Comparison of ENCODE assay signal across 18 cellular contexts in genomic region chr3:58722526-58722925, GRCh38. TPM values are rescaled to one million over a fixed set of nuclear protein-coding genes. Genes with fewer than 3 reads are reported as not detected.
A peak's percentile ranks its signal among the peaks of the same experiment; 100 is the strongest.
DNase-seq lines count a peak whose midpoint lies in the region; ATAC-seq and TF ChIP-seq lines count a peak whose summit lies in the region.
"Had no signal": no experiment of that assay in that cellular context is flagged by ENCODE, and none has a peak within 500 bp of the region (broad histone marks: within the 10 kb centered on the region; RNA-seq: fewer than 3 reads in every experiment).

No MANE protein-coding gene starts in this region.

- intact Hi-C loops in left colon (cut with DNase I, micrococcal nuclease) = no loop called here
- intact Hi-C loops in sigmoid colon (cut with DNase I) = no loop called here

- peak; percentile 1 for DNase-seq in EH (ENCODE audit: low read depth)
- peak; percentile 61 for DNase-seq in NCI-H146 treated with DMSO at 0.1 percent for 48 hours (lab: John Stamatoyannopoulos, UW; ENCODE audit: unreplicated experiment)
- DNase-seq in SJCRH30 = peak; percentile 40 to 67
- peak; percentile 66 for DNase-seq in left kidney (ENCODE audit: low read depth, low spot score)
- DNase-seq in foreskin keratinocyte = no peak
- no peak for DNase-seq in activated CD4-positive, CD25-positive, alpha-beta regulatory T cell (lab: John Stamatoyannopoulos, UW)
- DNase-seq in left colon = no peak
- DNase-seq in sigmoid colon = no peak
- DNase-seq: BE2C; CD8-positive, alpha-beta T cell; DMS153; NCI-H1694; NCI-H2227 treated with DMSO at 0.1 percent for 48 hours; NCI-H526 treated with DMSO at 0.1 percent for 48 hours; Peyer's patch had no signal

- TF ChIP-seq CTCF in foreskin keratinocyte (conservative IDR thresholded peaks at IDR 0.05) (no peak), sigmoid colon (IDR thresholded peaks at IDR 0.05) (no peak)

- H3K36me3 ChIP-seq in SJCRH30 (no peaks in the 10 kb centered on the region), sigmoid colon (no peaks in the 10 kb centered on the region)
- H3K36me3 ChIP-seq: BE2C, Peyer's patch had no signal

- H3K9me3 ChIP-seq in SJCRH30 (replicated peaks) = no peaks in the 10 kb centered on the region
- no peaks in the 10 kb centered on the region for H3K9me3 ChIP-seq in sigmoid colon
- H3K9me3 ChIP-seq: BE2C, Peyer's patch had no signal

- 67 to 71% methylated on average over 5 of the region's 5 CpGs for WGBS in sigmoid colon, 2 donors

- ATAC-seq in foreskin keratinocyte = no peak
- no peak for ATAC-seq in left colon
- ATAC-seq: CD8-positive, alpha-beta T cell had no signal

- TF ChIP-seq EP300 in sigmoid colon (IDR thresholded peaks at IDR 0.05) = no peak

- H3K27me3 ChIP-seq in SJCRH30 (no peaks in the 10 kb centered on the region), foreskin keratinocyte (peaks cover 20% of the 10 kb centered on the region), sigmoid colon (no peaks in the 10 kb centered on the region)
- H3K27me3 ChIP-seq: BE2C, Peyer's patch had no signal

- TF ChIP-seq POLR2A in sigmoid colon (IDR thresholded peaks at IDR 0.05) = no peak

- H3K27ac ChIP-seq in SJCRH30 = peak overlapping the region; percentile 6; the same call in 1 of the 2 replicates
- no peak overlapping the region for H3K27ac ChIP-seq in foreskin keratinocyte
- H3K27ac ChIP-seq in sigmoid colon = no peak overlapping the region
- H3K27ac ChIP-seq: Peyer's patch had no signal

- H3K4me3 ChIP-seq in SJCRH30 = no peak overlapping the region
- no peak overlapping the region for H3K4me3 ChIP-seq in sigmoid colon
- H3K4me3 ChIP-seq: Peyer's patch had no signal

- H3K4me1 ChIP-seq in SJCRH30 (peaks cover 23% of the 10 kb centered on the region), foreskin keratinocyte (no peaks in the 10 kb centered on the region), sigmoid colon (peaks cover 0 to 28% (median 14%) of the 10 kb centered on the region in 4 donors)
- H3K4me1 ChIP-seq: BE2C, Peyer's patch had no signal

RNA-seq across cellular contexts. Expression of gene FAM3D, which starts 56.0 kb away (rescaled TPM):
- total RNA-seq in SJCRH30 (2014; rRNA removed; shearing (Covaris generic)) = not detected in 2 replicates
- total RNA-seq in foreskin keratinocyte (not detected in 2 replicates), left colon (100 to 1,000 TPM; 510 to 690 TPM), sigmoid colon (1 to 10 TPM in 1 of 4 donors, under 1 TPM in 1, not detected in 2; 0.36 to 1.7 TPM)
- polyA plus RNA-seq in foreskin keratinocyte (not detected in 2 replicates), sigmoid colon (100 to 1,000 TPM; 215 to 477 (median 356) TPM)
- total RNA-seq: CD8-positive, alpha-beta T cell; T-helper 2 cell treated with Interferon-gamma antibody and Interleukin-4, amounts not matched to agents 100 ng/mL and 5 ng/mL, for 36 hours had no signal
- polyA plus RNA-seq: AG04450, IgD-negative memory B cell had no signal

Comparison
In these comparisons a context has a peak if more than half of its experiments do, and no peak if none do; other contexts are left out.
1. DNase-seq: peak in EH (single experiment), NCI-H146 treated with DMSO at 0.1 percent for 48 hours (single experiment), SJCRH30 (2 of 2) and left kidney (single experiment); none in foreskin keratinocyte (0 of 2), activated CD4-positive, CD25-positive, alpha-beta regulatory T cell (0 of 4), left colon (0 of 2) and sigmoid colon (single experiment).
2. RNA of gene FAM3D, which starts 56.0 kb away (total RNA-seq): 510 to 690 TPM in left colon; 0.36 to 1.7 TPM in sigmoid colon, not detected in foreskin keratinocyte and not detected in SJCRH30; every median in the first group is over 100 times any median in the second.